ENCODE assay signal across 1 cellular context in the genomic region with DNA sequence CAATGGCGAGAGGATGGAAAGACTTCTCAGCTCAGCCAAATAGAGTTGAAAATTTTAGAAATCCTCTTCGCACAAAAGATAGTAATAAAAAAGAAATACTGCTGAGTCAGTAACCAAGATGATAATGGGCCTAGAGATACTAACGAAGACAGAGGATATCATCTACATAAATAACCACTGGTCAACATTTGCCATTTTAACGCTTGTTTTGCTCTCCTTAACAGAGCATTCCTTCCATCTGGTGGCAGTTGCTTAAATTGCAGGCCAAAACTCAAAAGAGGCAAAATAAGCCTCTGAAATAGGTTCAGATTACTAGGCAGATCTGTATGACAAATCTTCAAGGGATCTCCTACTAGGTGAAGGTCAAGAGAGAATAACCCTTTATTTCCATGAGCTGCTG.
TF ChIP-seq lines count a peak whose summit lies in the region.

No MANE protein-coding gene starts in this region.

TF ChIP-seq in HCT116, 20 proteins besides CTCF, POLR2A, EP300 and RAD21 (continued from another document):
- TF ChIP-seq ZBTB33 (IDR thresholded peaks at IDR 0.05; ENCODE audit: extremely low read depth, insufficient replicate concordance, low read length) (no peak), EZH2 (IDR thresholded peaks at IDR 0.05) (no peak), YY1 (IDR thresholded peaks at IDR 0.05; ENCODE audit: extremely low read depth, insufficient replicate concordance, low read depth, low read length) (no peak), CBX3 (IDR thresholded peaks at IDR 0.05; ENCODE audit: low read depth) (no peak), CEBPB (IDR thresholded peaks at IDR 0.05; ENCODE audit: low read depth) (no peak)
